Comparison of ENCODE assay signal across 8 cellular contexts in genomic region chr5:180799194-180799593, GRCh38. TPM values are rescaled to one million over a fixed set of nuclear protein-coding genes. Genes with fewer than 3 reads are reported as not detected.
A peak's percentile ranks its signal among the peaks of the same experiment; 100 is the strongest.
DNase-seq lines count a peak whose midpoint lies in the region; ATAC-seq, FAIRE-seq and TF ChIP-seq lines count a peak whose summit lies in the region.

No MANE protein-coding gene starts in this region.

- H3K9me3 ChIP-seq in endothelial cell of umbilical vein (replicated peaks; ENCODE audit: control insufficient read depth, insufficient read depth, low read length) = no peaks in the 10 kb centered on the region

- no peak for FAIRE-seq in endothelial cell of umbilical vein (lab: Jason Lieb, UNC)

- CTCF ChIA-PET in endothelial cell of umbilical vein (lab: Charles Lee) = interaction anchor here (0.7 to 1.8 kb wide), 3 partner anchors 10 to 15 kb away, joined by 4 to 9 read pairs (median 5); no protein-coding TSS in a partner anchor

- H3K9ac ChIP-seq in endothelial cell of umbilical vein (replicated peaks; ENCODE audit: extremely low read depth, insufficient read depth, low read length) = no peak overlapping the region

- no peak for ATAC-seq in HG02884 (IDR thresholded peaks at IDR 0.05; ENCODE audit: unreplicated experiment)

- no peak overlapping the region for H3K27ac Mint-ChIP-seq in progenitor cell of endocrine pancreas

- peaks cover 23% of the 10 kb centered on the region for H4K20me1 ChIP-seq in endothelial cell of umbilical vein (replicated peaks; ENCODE audit: control insufficient read depth, extremely low read depth, insufficient read depth, low read length)

- H3K4me1 Mint-ChIP-seq in progenitor cell of endocrine pancreas (ENCODE audit: low read depth) = peaks cover 17% of the 10 kb centered on the region

- peaks cover 2 to 3% of the 10 kb centered on the region in 2 experiments for H3K36me3 ChIP-seq in endothelial cell of umbilical vein (ENCODE audit: control insufficient read depth in 2 of 2, extremely low read depth in 1 of 2, insufficient read depth in 2 of 2, low read length in 2 of 2)

- H3K27me3 Mint-ChIP-seq in progenitor cell of endocrine pancreas = no peaks in the 10 kb centered on the region

- no TSS peak for BruUV-seq in endothelial cell of umbilical vein (replicated peaks; lab: Mats Ljungman, UMichigan)

- no peak overlapping the region for H3K4me3 Mint-ChIP-seq in progenitor cell of endocrine pancreas (ENCODE audit: low read depth)

- H3K4me3 ChIP-seq in endothelial cell of umbilical vein (replicated peaks in 1 of 3; ENCODE audit: insufficient read depth in 1 of 3, low read depth in 1 of 3, low read length in 3 of 3) = no peak overlapping the region

- TF ChIP-seq CTCF in endothelial cell of umbilical vein (IDR thresholded peaks at IDR 0.05; ENCODE audit: extremely low read depth in 1 of 2, insufficient read depth in 1 of 2, low read depth in 1 of 2, low read length in 2 of 2) (peak; percentile 5 to 10), progenitor cell of endocrine pancreas (IDR thresholded peaks at IDR 0.05; ENCODE audit: unreplicated experiment) (peak; percentile 66)

- H3K36me3 Mint-ChIP-seq in progenitor cell of endocrine pancreas (ENCODE audit: insufficient read depth) = peaks cover 4% of the 10 kb centered on the region

- intact Hi-C loops in endothelial cell of umbilical vein (cut with micrococcal nuclease) = no loop called here

- no peak overlapping the region for H3K27ac ChIP-seq in endothelial cell of umbilical vein (ENCODE audit: insufficient read depth, low read depth, low read length)

- POLR2A ChIA-PET in endothelial cell of umbilical vein (lab: Charles Lee) = no interaction called here

- peaks cover 31% of the 10 kb centered on the region for H3K4me1 ChIP-seq in endothelial cell of umbilical vein (ENCODE audit: control insufficient read depth, extremely low read depth, insufficient read depth, low read length)

- no peaks in the 10 kb centered on the region for H3K27me3 ChIP-seq in endothelial cell of umbilical vein (ENCODE audit: control insufficient read depth in 2 of 2, insufficient read depth in 2 of 2, low read length in 2 of 2)

- no peak overlapping the region for H3K4me2 ChIP-seq in endothelial cell of umbilical vein (ENCODE audit: insufficient read depth, low read length)

- peaks cover 73% of the 10 kb centered on the region for H3K79me2 ChIP-seq in endothelial cell of umbilical vein (ENCODE audit: control insufficient read depth, insufficient read depth, low read length)

- no peaks in the 10 kb centered on the region for H3K9me1 ChIP-seq in endothelial cell of umbilical vein (replicated peaks; ENCODE audit: control insufficient read depth, extremely low read depth, insufficient read depth, low read length)

- dilution Hi-C loops in endothelial cell of umbilical vein (cut with MboI; ENCODE audit: extremely low pct_ligation_motif_present, low sequenced_read_pairs) = no loop called here

- no peak overlapping the region for H2AFZ ChIP-seq in endothelial cell of umbilical vein (ENCODE audit: low read depth, low read length)

- no peak for TF ChIP-seq POLR2A in endothelial cell of umbilical vein (IDR thresholded peaks at IDR 0.05; ENCODE audit: low read depth, low read length)

- H3K9me3 Mint-ChIP-seq in progenitor cell of endocrine pancreas (ENCODE audit: low read depth) = no peaks in the 10 kb centered on the region

- DNase-seq in NCI-H345 (lab: John Stamatoyannopoulos, UW) (peak; percentile 21), NCI-H345 treated with DMSO at 0.1 percent for 48 hours (lab: John Stamatoyannopoulos, UW; ENCODE audit: unreplicated experiment) (no peak), RPMI8226 (peak; percentile 24), endothelial cell of umbilical vein (ENCODE audit: low read depth, low spot score) (no peak), progenitor cell of endocrine pancreas (ENCODE audit: low spot score, unreplicated experiment) (peak; percentile 32), NCI-H1694 treated with DMSO at 0.1 percent for 48 hours (lab: John Stamatoyannopoulos, UW) (no peak), pons (ENCODE audit: low spot score) (no peak)

TF ChIP-seq in endothelial cell of umbilical vein, 7 proteins besides CTCF, POLR2A, EP300 and RAD21:
- TF ChIP-seq MAX (IDR thresholded peaks at IDR 0.05; ENCODE audit: insufficient read depth, insufficient read length) (no peak), FOS (IDR thresholded peaks at IDR 0.05; ENCODE audit: borderline replicate concordance, insufficient read depth, low read length) (no peak)

RNA-seq across cellular contexts. Expression of gene MGAT1, which starts 3.4 kb away (rescaled TPM):
- total RNA-seq in endothelial cell of umbilical vein (108 and 123 TPM in 2 replicates), progenitor cell of endocrine pancreas (63.8 and 66.9 TPM in 2 replicates)
- 126 and 153 TPM in 2 replicates for polyA plus RNA-seq in endothelial cell of umbilical vein
- 83.5 and 99.1 TPM in 2 replicates for polyA plus RNA-seq in endothelial cell of umbilical vein (2011; cell fraction: cytosol; rRNA removed)
- 54.0 and 56.7 TPM in 2 replicates for polyA plus RNA-seq in endothelial cell of umbilical vein (2011; cell fraction: nucleus; rRNA removed)
- 59.8 and 70.3 TPM in 2 replicates for polyA plus RNA-seq in endothelial cell of umbilical vein (2012)
- polyA minus RNA-seq in endothelial cell of umbilical vein = 80.6 and 100 TPM in 2 replicates
- polyA minus RNA-seq in endothelial cell of umbilical vein (2011; cell fraction: cytosol; rRNA and poly(A)+ RNA removed) = 49.0 TPM
- polyA minus RNA-seq in endothelial cell of umbilical vein (2011; cell fraction: nucleus; rRNA and poly(A)+ RNA removed) = 31.9 and 43.9 TPM in 2 replicates

RNA-seq across cellular contexts. Expression of gene OR2Y1, which starts 59.3 kb away (rescaled TPM):
- total RNA-seq in endothelial cell of umbilical vein = not detected in 2 replicates
- polyA plus RNA-seq in endothelial cell of umbilical vein = not detected in 2 replicates
- polyA plus RNA-seq in endothelial cell of umbilical vein (2011; cell fraction: cytosol; rRNA removed) = not detected in 2 replicates
- polyA plus RNA-seq in endothelial cell of umbilical vein (2011; cell fraction: nucleus; rRNA removed) = not detected in 2 replicates
- not detected in 2 replicates for polyA plus RNA-seq in endothelial cell of umbilical vein (2012)
- polyA minus RNA-seq in endothelial cell of umbilical vein = not detected in 2 replicates
- not detected for polyA minus RNA-seq in endothelial cell of umbilical vein (2011; cell fraction: cytosol; rRNA and poly(A)+ RNA removed)
- not detected in 2 replicates for polyA minus RNA-seq in endothelial cell of umbilical vein (2011; cell fraction: nucleus; rRNA and poly(A)+ RNA removed)
- not detected in 2 replicates for total RNA-seq in progenitor cell of endocrine pancreas

Comparison
In these comparisons a context has a peak if more than half of its experiments do, and no peak if none do; other contexts are left out.
1. DNase-seq: peak in NCI-H345 (single experiment), RPMI8226 (single experiment) and progenitor cell of endocrine pancreas (single experiment); none in NCI-H345 treated with DMSO at 0.1 percent for 48 hours (single experiment), endothelial cell of umbilical vein (single experiment), NCI-H1694 treated with DMSO at 0.1 percent for 48 hours (single experiment) and pons (single experiment).